Comparison of ENCODE assay signal across 1 cellular context in genomic region chr7:5704534-5704922, GRCh38.
TF ChIP-seq lines count a peak whose summit lies in the region.

No MANE protein-coding gene starts in this region.

TF ChIP-seq in HepG2, 621 proteins besides CTCF, POLR2A, EP300 and RAD21 (continued from another document):
- TF ChIP-seq, protein P1, sequence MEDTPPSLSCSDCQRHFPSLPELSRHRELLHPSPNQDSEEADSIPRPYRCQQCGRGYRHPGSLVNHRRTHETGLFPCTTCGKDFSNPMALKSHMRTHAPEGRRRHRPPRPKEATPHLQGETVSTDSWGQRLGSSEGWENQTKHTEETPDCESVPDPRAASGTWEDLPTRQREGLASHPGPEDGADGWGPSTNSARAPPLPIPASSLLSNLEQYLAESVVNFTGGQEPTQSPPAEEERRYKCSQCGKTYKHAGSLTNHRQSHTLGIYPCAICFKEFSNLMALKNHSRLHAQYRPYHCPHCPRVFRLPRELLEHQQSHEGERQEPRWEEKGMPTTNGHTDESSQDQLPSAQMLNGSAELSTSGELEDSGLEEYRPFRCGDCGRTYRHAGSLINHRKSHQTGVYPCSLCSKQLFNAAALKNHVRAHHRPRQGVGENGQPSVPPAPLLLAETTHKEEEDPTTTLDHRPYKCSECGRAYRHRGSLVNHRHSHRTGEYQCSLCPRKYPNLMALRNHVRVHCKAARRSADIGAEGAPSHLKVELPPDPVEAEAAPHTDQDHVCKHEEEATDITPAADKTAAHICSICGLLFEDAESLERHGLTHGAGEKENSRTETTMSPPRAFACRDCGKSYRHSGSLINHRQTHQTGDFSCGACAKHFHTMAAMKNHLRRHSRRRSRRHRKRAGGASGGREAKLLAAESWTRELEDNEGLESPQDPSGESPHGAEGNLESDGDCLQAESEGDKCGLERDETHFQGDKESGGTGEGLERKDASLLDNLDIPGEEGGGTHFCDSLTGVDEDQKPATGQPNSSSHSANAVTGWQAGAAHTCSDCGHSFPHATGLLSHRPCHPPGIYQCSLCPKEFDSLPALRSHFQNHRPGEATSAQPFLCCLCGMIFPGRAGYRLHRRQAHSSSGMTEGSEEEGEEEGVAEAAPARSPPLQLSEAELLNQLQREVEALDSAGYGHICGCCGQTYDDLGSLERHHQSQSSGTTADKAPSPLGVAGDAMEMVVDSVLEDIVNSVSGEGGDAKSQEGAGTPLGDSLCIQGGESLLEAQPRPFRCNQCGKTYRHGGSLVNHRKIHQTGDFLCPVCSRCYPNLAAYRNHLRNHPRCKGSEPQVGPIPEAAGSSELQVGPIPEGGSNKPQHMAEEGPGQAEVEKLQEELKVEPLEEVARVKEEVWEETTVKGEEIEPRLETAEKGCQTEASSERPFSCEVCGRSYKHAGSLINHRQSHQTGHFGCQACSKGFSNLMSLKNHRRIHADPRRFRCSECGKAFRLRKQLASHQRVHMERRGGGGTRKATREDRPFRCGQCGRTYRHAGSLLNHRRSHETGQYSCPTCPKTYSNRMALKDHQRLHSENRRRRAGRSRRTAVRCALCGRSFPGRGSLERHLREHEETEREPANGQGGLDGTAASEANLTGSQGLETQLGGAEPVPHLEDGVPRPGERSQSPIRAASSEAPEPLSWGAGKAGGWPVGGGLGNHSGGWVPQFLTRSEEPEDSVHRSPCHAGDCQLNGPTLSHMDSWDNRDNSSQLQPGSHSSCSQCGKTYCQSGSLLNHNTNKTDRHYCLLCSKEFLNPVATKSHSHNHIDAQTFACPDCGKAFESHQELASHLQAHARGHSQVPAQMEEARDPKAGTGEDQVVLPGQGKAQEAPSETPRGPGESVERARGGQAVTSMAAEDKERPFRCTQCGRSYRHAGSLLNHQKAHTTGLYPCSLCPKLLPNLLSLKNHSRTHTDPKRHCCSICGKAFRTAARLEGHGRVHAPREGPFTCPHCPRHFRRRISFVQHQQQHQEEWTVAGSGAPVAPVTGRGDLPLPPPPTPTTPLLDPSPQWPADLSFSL (CRISPR knock-in tag; IDR thresholded peaks at IDR 0.05), result no peak
- 0 out of 2 replicates have a peak, but pooled peaks have one; percentile 24 for TF ChIP-seq SOX5 (CRISPR knock-in tag; IDR thresholded peaks at IDR 0.05; ENCODE audit: borderline replicate concordance)
